In genomic region chr16:23351360-23351759, GRCh38 we compare ENCODE assay signal across 17 cellular contexts. TPM values are rescaled to one million over a fixed set of nuclear protein-coding genes. Genes with fewer than 3 reads are reported as not detected.
"Had no signal": no experiment of that assay in that cellular context is flagged by ENCODE, and none has a peak within 500 bp of the region (broad histone marks: within the 10 kb centered on the region; RNA-seq: fewer than 3 reads in every experiment).

No MANE protein-coding gene starts in this region.

- H3K27ac ChIP-seq: adrenal gland, hepatocyte, neural progenitor cell, right atrium auricular region, tibial nerve had no signal

- DNase-seq: activated B cell treated with CpG ODN at 0.5 μM for 24 hours; activated CD4-positive, alpha-beta T cell treated with anti-CD3 and anti-CD28 coated beads, Interleukin-2, amount 10 ng/mL, durations not matched to agents 24 days and 14 days; activated CD8-positive, alpha-beta memory T cell treated with anti-CD3 and anti-CD28 coated beads for 24 hours; activated naive CD4-positive, alpha-beta T cell treated with anti-CD3 and anti-CD28 coated beads, Interleukin-2, amount 10 ng/mL, durations not matched to agents 7 days and 5 days; adrenal gland; caudate nucleus; cortex of kidney; effector CD8-positive, alpha-beta T cell; foreskin melanocyte had no signal

- H3K9me3 ChIP-seq: adrenal gland, right atrium auricular region had no signal

- H3K4me3 ChIP-seq: adrenal gland, hepatocyte, neural progenitor cell, right atrium auricular region, smooth muscle cell, tibial nerve had no signal

- H3K4me1 ChIP-seq: adrenal gland, neural progenitor cell, right atrium auricular region, tibial nerve had no signal

- H3K27me3 ChIP-seq: adrenal gland, neural progenitor cell, right atrium auricular region, tibial nerve had no signal

- ATAC-seq: activated T-helper 17 cell treated with anti-CD3 and anti-CD28 coated beads, Interleukin-2, amount 50 U/mL, for 72 hours; stimulated activated effector memory CD8-positive, alpha-beta T cell treated with anti-CD3 and anti-CD28 coated beads, Interleukin-12 subunit alpha, Interleukin-12 subunit beta, amount 100 ng/mL, for 72 hours had no signal

- H3K36me3 ChIP-seq: adrenal gland, neural progenitor cell, right atrium auricular region, tibial nerve had no signal

RNA-seq across cellular contexts. Expression of gene SCNN1B, which starts 49.3 kb away (rescaled TPM):
- total RNA-seq: activated B cell treated with CpG ODN at 0.5 μM for 24 hours; activated CD4-positive, alpha-beta T cell treated with anti-CD3 and anti-CD28 coated beads, Interleukin-2, amount 10 ng/mL, durations not matched to agents 24 days and 14 days; activated T-helper 17 cell treated with anti-CD3 and anti-CD28 coated beads, Interleukin-2, amount 50 U/mL, for 72 hours; myocyte; smooth muscle cell had no signal
